15 cellular contexts compared by ENCODE assay signal in genomic region chr12:106133136-106134087, GRCh38. TPM values are rescaled to one million over a fixed set of nuclear protein-coding genes. Genes with fewer than 3 reads are reported as not detected.
A peak's percentile ranks its signal among the peaks of the same experiment; 100 is the strongest.
DNase-seq lines count a peak whose midpoint lies in the region; ATAC-seq, FAIRE-seq and TF ChIP-seq lines count a peak whose summit lies in the region.
"Had no signal": no experiment of that assay in that cellular context is flagged by ENCODE, and none has a peak within 500 bp of the region (broad histone marks: within the 10 kb centered on the region; RNA-seq: fewer than 3 reads in every experiment).

No MANE protein-coding gene starts in this region.

- peak; percentile 67; the same call in 1 of the 2 replicates for TF ChIP-seq EP300 in Ishikawa (IDR thresholded peaks at IDR 0.05; ENCODE audit: borderline replicate concordance)
- peak in 1 of 2 experiments; percentile 93; a peak in 1 of 3 replicates for TF ChIP-seq EP300 in H1 (IDR thresholded peaks at IDR 0.05; ENCODE audit: borderline replicate concordance in 1 of 2, low read depth in 2 of 2, low read length in 2 of 2)

- peak overlapping the region; percentile 78 for H3K27ac Mint-ChIP-seq in mesothelial cell of epicardium
- H3K27ac Mint-ChIP-seq in activated T-cell treated with anti-CD3 and anti-CD28 coated beads, Interleukin-2, amount 50 U/mL, for 24 hours, result no peak overlapping the region
- H3K27ac Mint-ChIP-seq: activated CD8-positive, alpha-beta T cell treated with anti-CD3 and anti-CD28 coated beads for 36 hours; activated naive CD4-positive, alpha-beta T cell treated with anti-CD3 and anti-CD28 coated beads, Interleukin-2, amount 50 U/mL, for 72 hours; T-cell had no signal

- H4K5ac ChIP-seq in H1 (ENCODE audit: insufficient read length, low read depth, low read length), result peak overlapping the region; percentile 45

- H3K9me3 Mint-ChIP-seq in mesothelial cell of epicardium, result no peaks in the 10 kb centered on the region
- H3K9me3 Mint-ChIP-seq in activated T-cell treated with anti-CD3 and anti-CD28 coated beads, Interleukin-2, amount 50 U/mL, for 24 hours, result no peaks in the 10 kb centered on the region
- H3K9me3 Mint-ChIP-seq: activated CD8-positive, alpha-beta T cell treated with anti-CD3 and anti-CD28 coated beads for 36 hours; activated naive CD4-positive, alpha-beta T cell treated with anti-CD3 and anti-CD28 coated beads, Interleukin-2, amount 50 U/mL, for 72 hours; T-cell had no signal

- H2BK20ac ChIP-seq in H1 (ENCODE audit: low read length), result peak overlapping the region; percentile 89

- H3K4me1 ChIP-seq in H1 (replicated peaks in 1 of 4; ENCODE audit: control insufficient read depth in 3 of 4, insufficient read depth in 4 of 4, low read length in 3 of 4), result peaks cover 43 to 74% (median 49%) of the 10 kb centered on the region in 4 experiments

- peak overlapping the region; percentile 43 to 54 for H3K4me2 ChIP-seq in H1 (ENCODE audit: insufficient read depth in 1 of 2, low read depth in 2 of 2, low read length in 2 of 2)

- H2BK12ac ChIP-seq in H1 (ENCODE audit: low read depth, low read length), result peak overlapping the region; percentile 85; the same call in 1 of the 2 replicates

- H3K4me1 Mint-ChIP-seq in mesothelial cell of epicardium, result peaks cover 86% of the 10 kb centered on the region
- peaks cover 13% of the 10 kb centered on the region for H3K4me1 Mint-ChIP-seq in activated T-cell treated with anti-CD3 and anti-CD28 coated beads, Interleukin-2, amount 50 U/mL, for 24 hours (ENCODE audit: low read depth)

- peak overlapping the region; percentile 46; the same call in 1 of the 2 replicates for H2BK15ac ChIP-seq in H1 (ENCODE audit: low read length)

- H3K56ac ChIP-seq in H1 (replicated peaks; ENCODE audit: insufficient read length, low read depth, low read length), result no peak overlapping the region

- H3K18ac ChIP-seq in H1 (ENCODE audit: extremely low read depth, low read length), result peak overlapping the region; percentile 35

- peak overlapping the region; percentile 80 for H3K4ac ChIP-seq in H1 (replicated peaks; ENCODE audit: insufficient read length, low read depth, low read length)

- H3K79me1 ChIP-seq in H1 (ENCODE audit: low read depth, low read length), result peaks cover 4% of the 10 kb centered on the region; the same call in 1 of the 2 replicates

- no peak for ATAC-seq in HG02588 (IDR thresholded peaks at IDR 0.05; ENCODE audit: unreplicated experiment)
- no peak for ATAC-seq in HG03095 (IDR thresholded peaks at IDR 0.05; ENCODE audit: unreplicated experiment)
- ATAC-seq: activated CD8-positive, alpha-beta T cell treated with anti-CD3 and anti-CD28 coated beads for 36 hours; activated naive CD4-positive, alpha-beta T cell treated with anti-CD3 and anti-CD28 coated beads, Interleukin-2, amount 50 U/mL, for 72 hours; pancreas; T-cell had no signal

- peak overlapping the region; percentile 96 for H2BK5ac ChIP-seq in H1 (ENCODE audit: low read depth, low read length)

- TF ChIP-seq CTCF in H1 (IDR thresholded peaks at IDR 0.05; ENCODE audit: control extremely low read depth in 1 of 3, insufficient read depth in 1 of 3, low read depth in 1 of 3, low read length in 3 of 3), result no peak
- TF ChIP-seq CTCF in mesothelial cell of epicardium (IDR thresholded peaks at IDR 0.05; ENCODE audit: unreplicated experiment), result no peak

- H2AFZ ChIP-seq in H1 (ENCODE audit: low read length), result no peak overlapping the region

- peak; percentile 79 for DNase-seq in Daoy (ENCODE audit: low read depth)
- peak in 1 of 2 experiments; percentile 62 for DNase-seq in H1 (ENCODE audit: low read depth in 1 of 2, low spot score in 2 of 2)
- no peak for DNase-seq in mesothelial cell of epicardium (ENCODE audit: low spot score in 2 of 2, unreplicated experiment in 2 of 2)
- DNase-seq in stimulated activated CD4-positive, alpha-beta T cell treated with anti-CD3 and anti-CD28 coated beads, Interleukin-2, amount 100 ng/mL, for 24 hours, result no peak
- no peak for DNase-seq in activated T-cell treated with anti-CD3 and anti-CD28 coated beads, Interleukin-2, amount 50 U/mL, for 24 hours
- DNase-seq: activated CD8-positive, alpha-beta T cell treated with anti-CD3 and anti-CD28 coated beads for 36 hours; NCI-H1092 treated with DMSO at 0.1 percent for 48 hours; pancreas; T-cell had no signal

- WGBS in H1 (ENCODE audit: extremely low coverage in 1 of 2, insufficient coverage in 1 of 2, insufficient read length in 1 of 2, insufficient replicate concordance in 2 of 2, low coverage in 1 of 2, low lambda C conversion rate in 2 of 2, missing lambda C conversion rate in 1 of 2), 2 experiments, result 54% methylated on average over 4 of the region's 4 CpGs; no CpG with 5 or more reads in 1 of the 2 experiments

- H3K36me3 ChIP-seq in H1 (ENCODE audit: control insufficient read depth in 2 of 4, insufficient read depth in 4 of 4, low read length in 3 of 4), result no peaks in the 10 kb centered on the region
- H3K36me3 ChIP-seq: pancreas, thoracic aorta had no signal

- H3K36me3 Mint-ChIP-seq in mesothelial cell of epicardium, result no peaks in the 10 kb centered on the region
- H3K36me3 Mint-ChIP-seq in activated T-cell treated with anti-CD3 and anti-CD28 coated beads, Interleukin-2, amount 50 U/mL, for 24 hours (ENCODE audit: low read depth), result no peaks in the 10 kb centered on the region
- H3K36me3 Mint-ChIP-seq: activated naive CD4-positive, alpha-beta T cell treated with anti-CD3 and anti-CD28 coated beads, Interleukin-2, amount 50 U/mL, for 72 hours; T-cell had no signal

- H4K91ac ChIP-seq in H1 (replicated peaks; ENCODE audit: insufficient read length, low read length), result peak overlapping the region; percentile 63

- H4K20me1 ChIP-seq in H1 (replicated peaks in 1 of 2; ENCODE audit: control insufficient read depth in 1 of 2, insufficient read depth in 2 of 2, low read length in 2 of 2), result no peaks in the 10 kb centered on the region

- H3K27me3 ChIP-seq in H1 (replicated peaks in 1 of 4; ENCODE audit: control insufficient read depth in 3 of 4, extremely low read depth in 1 of 4, insufficient read depth in 3 of 4, low read length in 3 of 4), result peaks cover 0 to 7% (median 0%) of the 10 kb centered on the region in 4 experiments; a peak in 1 of 7 replicates
- H3K27me3 ChIP-seq: pancreas had no signal

- no peak overlapping the region for H3K14ac ChIP-seq in H1 (ENCODE audit: insufficient read length)

- no peaks in the 10 kb centered on the region for H3K9me3 ChIP-seq in H1 (ENCODE audit: insufficient read depth in 2 of 2, low read depth in 1 of 2, low read length in 1 of 2)
- H3K9me3 ChIP-seq: pancreas, thoracic aorta had no signal

- H3K9ac ChIP-seq in H1 (replicated peaks in 1 of 4; ENCODE audit: extremely low read depth in 1 of 4, low read depth in 3 of 4, low read length in 3 of 4), result no peak overlapping the region

- no peak overlapping the region for H3K23ac ChIP-seq in H1 (ENCODE audit: insufficient read length)

- POLR2A ChIA-PET in H1 (lab: Charles Lee; ENCODE audit: partially characterized antibody), result interaction anchor here (0.6 to 2.5 kb wide), 11 partner anchors 9 to 236 kb away, joined by 3 to 28 read pairs (median 3); no protein-coding TSS in a partner anchor

- TF ChIP-seq POLR2A in H1 (IDR thresholded peaks at IDR 0.05; ENCODE audit: control extremely low read depth in 1 of 2, low read depth in 2 of 2, low read length in 2 of 2), result no peak

- peak overlapping the region; percentile 94 for H2AK5ac ChIP-seq in H1 (ENCODE audit: low read depth, low read length)

- H3K4me3 Mint-ChIP-seq in mesothelial cell of epicardium, result no peak overlapping the region
- no peak overlapping the region for H3K4me3 Mint-ChIP-seq in activated T-cell treated with anti-CD3 and anti-CD28 coated beads, Interleukin-2, amount 50 U/mL, for 24 hours
- H3K4me3 Mint-ChIP-seq: activated CD8-positive, alpha-beta T cell treated with anti-CD3 and anti-CD28 coated beads for 36 hours; T-cell had no signal

- H4K8ac ChIP-seq in H1 (ENCODE audit: extremely low read depth, insufficient read depth, low read length), result no peak overlapping the region

- H3K27me3 Mint-ChIP-seq in mesothelial cell of epicardium (ENCODE audit: low read depth), result no peaks in the 10 kb centered on the region
- peaks cover 72% of the 10 kb centered on the region for H3K27me3 Mint-ChIP-seq in activated T-cell treated with anti-CD3 and anti-CD28 coated beads, Interleukin-2, amount 50 U/mL, for 24 hours

- H3K79me2 ChIP-seq in H1 (ENCODE audit: control insufficient read depth in 1 of 2, insufficient read depth in 2 of 2, low read length in 2 of 2), result peaks cover 0 to 92% of the 10 kb centered on the region in 2 experiments; a peak in 2 of 4 replicates

- H2BK120ac ChIP-seq in H1 (replicated peaks; ENCODE audit: low read depth, low read length), result peak overlapping the region; percentile 76

- CTCF ChIA-PET in H1 (lab: Charles Lee; ENCODE audit: partially characterized antibody), result interaction anchor here (0.9 to 6.5 kb wide), 17 partner anchors 10 to 713 kb away, joined by 3 to 79 read pairs (median 4); no protein-coding TSS in a partner anchor

- TF ChIP-seq RAD21 in Ishikawa (IDR thresholded peaks at IDR 0.05; ENCODE audit: low read depth), result no peak
- peak in 1 of 2 experiments; percentile 7; a peak in 1 of 4 replicates for TF ChIP-seq RAD21 in H1 (IDR thresholded peaks at IDR 0.05 in 1 of 2, conservative IDR thresholded peaks at IDR 0.05 in 1 of 2; ENCODE audit: low read depth in 2 of 2, low read length in 2 of 2)

- peaks cover 9% of the 10 kb centered on the region; the same call in 1 of the 2 replicates for H3K23me2 ChIP-seq in H1 (ENCODE audit: low read depth, low read length)

- peak; percentile 95 for FAIRE-seq in H1 (lab: Jason Lieb, UNC)
- FAIRE-seq: pancreas had no signal

- H3K4me3 ChIP-seq in H1 (ENCODE audit: extremely low read depth in 1 of 4, insufficient read depth in 2 of 4, low read depth in 3 of 4, low read length in 4 of 4), result peak overlapping the region in 1 of 4 experiments; percentile 13; a peak in 1 of 8 replicates
- H3K4me3 ChIP-seq: pancreas had no signal

- H3K27ac ChIP-seq in H1 (ENCODE audit: low read depth, low read length), result peak overlapping the region; percentile 50; the same call in 1 of the 2 replicates
- H3K27ac ChIP-seq: C4-2B, pancreas had no signal

TF ChIP-seq in Ishikawa, 13 proteins besides CTCF, POLR2A, EP300 and RAD21 (continues in another document):
- no peak for TF ChIP-seq ZBTB7A (IDR thresholded peaks at IDR 0.05; ENCODE audit: low read depth)

RNA-seq across cellular contexts. Expression of gene NUAK1, which starts 5.3 kb away (rescaled TPM):
- 30.1 and 31.3 TPM in 2 replicates for total RNA-seq in Daoy (2014; rRNA removed; shearing (Covaris generic))
- total RNA-seq in H1 (2021; fragmentation: NEBNext Ultra II Directional; extraction: Animal tissue kit (Norgen Biotek cat#: 25700)), result 18.2 and 18.9 TPM in 2 replicates
- 6.7 and 7.7 TPM in 2 replicates for polyA plus RNA-seq in H1 (2011; rRNA removed)
- 7.7 TPM for polyA plus RNA-seq in H1 (2011; cell fraction: cytosol; rRNA removed)
- polyA plus RNA-seq in H1 (2011; cell fraction: nucleus; rRNA removed), result 13.5 TPM
- 6.6 to 13.0 TPM (median 9.9 TPM) in 4 replicates for polyA plus RNA-seq in H1 (2012, experiment 1 of 2)
- polyA plus RNA-seq in H1 (2012, experiment 2 of 2), result 4.0 TPM
- polyA plus RNA-seq in H1 (2013, experiment 1 of 2), result 6.9 TPM
- 6.9 TPM for polyA plus RNA-seq in H1 (2013, experiment 2 of 2)
- polyA minus RNA-seq in H1 (2011; rRNA and poly(A)+ RNA removed), result 21.4 and 22.7 TPM in 2 replicates
- 12.1 TPM for polyA minus RNA-seq in H1 (2011; cell fraction: cytosol; rRNA and poly(A)+ RNA removed)
- 14.6 TPM for polyA minus RNA-seq in H1 (2011; cell fraction: nucleus; rRNA and poly(A)+ RNA removed)
- 23.4 to 27.0 TPM (median 25.1 TPM) in 3 replicates for total RNA-seq in mesothelial cell of epicardium
- total RNA-seq: activated CD8-positive, alpha-beta T cell treated with anti-CD3 and anti-CD28 coated beads for 36 hours; activated naive CD4-positive, alpha-beta T cell treated with anti-CD3 and anti-CD28 coated beads, Interleukin-2, amount 50 U/mL, for 72 hours had no signal
